ENCODE assay signal across 8 cellular contexts in the genomic region with DNA sequence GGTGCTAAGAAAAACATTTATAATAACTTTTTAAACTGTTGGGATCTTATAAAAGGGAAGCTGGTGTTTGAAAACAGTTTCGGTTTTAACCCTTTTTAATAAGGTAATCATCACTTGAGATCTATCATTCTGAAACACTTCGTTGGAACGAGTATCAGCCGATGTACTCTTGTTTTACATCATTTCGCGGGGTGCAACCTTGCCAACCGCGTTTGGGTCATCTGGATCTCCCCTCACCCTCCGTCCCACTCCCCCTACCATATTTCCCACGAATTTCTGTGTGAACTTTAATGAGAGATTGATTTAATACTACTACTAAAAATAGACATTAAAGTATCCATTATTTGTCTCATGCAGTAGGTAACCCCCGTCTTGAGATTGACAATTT. TPM values are rescaled to one million over a fixed set of nuclear protein-coding genes. Genes with fewer than 3 reads are reported as not detected.
DNase-seq lines count a peak whose midpoint lies in the region.

No MANE protein-coding gene starts in this region.

- peak overlapping the region; percentile 83 for H3K27ac ChIP-seq in layer of hippocampus (ENCODE audit: low read depth, low read length)

- H3K4me1 Mint-ChIP-seq in activated naive CD8-positive, alpha-beta T cell treated with anti-CD3 and anti-CD28 coated beads for 36 hours = peaks cover 53% of the 10 kb centered on the region
- peaks cover 74% of the 10 kb centered on the region for H3K4me1 Mint-ChIP-seq in stimulated activated naive CD8-positive, alpha-beta T cell treated with anti-CD3 and anti-CD28 coated beads, Interleukin-15, Interleukin-2, amounts not matched to agents 100 ng/mL and 50 ng/mL, for 24 hours (ENCODE audit: low read depth)

- H3K9me3 Mint-ChIP-seq in activated naive CD8-positive, alpha-beta T cell treated with anti-CD3 and anti-CD28 coated beads for 36 hours = peaks cover 2% of the 10 kb centered on the region
- H3K9me3 Mint-ChIP-seq in stimulated activated naive CD8-positive, alpha-beta T cell treated with anti-CD3 and anti-CD28 coated beads, Interleukin-15, Interleukin-2, amounts not matched to agents 100 ng/mL and 50 ng/mL, for 24 hours = no peaks in the 10 kb centered on the region

- in situ Hi-C loops in G401 (cut with HindIII; ENCODE audit: low sequenced_read_pairs) = no loop called here

- H3K27ac Mint-ChIP-seq in activated naive CD8-positive, alpha-beta T cell treated with anti-CD3 and anti-CD28 coated beads for 36 hours = peak overlapping the region; percentile 99
- H3K27ac Mint-ChIP-seq in stimulated activated naive CD8-positive, alpha-beta T cell treated with anti-CD3 and anti-CD28 coated beads, Interleukin-15, Interleukin-2, amounts not matched to agents 100 ng/mL and 50 ng/mL, for 24 hours = peak overlapping the region; percentile 99

- peaks cover 4% of the 10 kb centered on the region for H3K27me3 Mint-ChIP-seq in activated naive CD8-positive, alpha-beta T cell treated with anti-CD3 and anti-CD28 coated beads for 36 hours
- H3K27me3 Mint-ChIP-seq in stimulated activated naive CD8-positive, alpha-beta T cell treated with anti-CD3 and anti-CD28 coated beads, Interleukin-15, Interleukin-2, amounts not matched to agents 100 ng/mL and 50 ng/mL, for 24 hours = no peaks in the 10 kb centered on the region

- peak; percentile 35 for DNase-seq in GF-D8 (lab: John Stamatoyannopoulos, UW)
- peak; percentile 34 for DNase-seq in M059J (ENCODE audit: low read depth)
- peak; percentile 43 for DNase-seq in activated naive CD8-positive, alpha-beta T cell treated with anti-CD3 and anti-CD28 coated beads for 36 hours
- no peak for DNase-seq in GM03348 (ENCODE audit: low spot score)
- no peak for DNase-seq in iPS-NIHi11 (ENCODE audit: low spot score)
- DNase-seq in G401 (ENCODE audit: low spot score) = no peak

- H3K4me3 Mint-ChIP-seq in activated naive CD8-positive, alpha-beta T cell treated with anti-CD3 and anti-CD28 coated beads for 36 hours = peak overlapping the region; percentile 97
- H3K4me3 Mint-ChIP-seq in stimulated activated naive CD8-positive, alpha-beta T cell treated with anti-CD3 and anti-CD28 coated beads, Interleukin-15, Interleukin-2, amounts not matched to agents 100 ng/mL and 50 ng/mL, for 24 hours = peak overlapping the region; percentile 94

- peaks cover 48% of the 10 kb centered on the region for H3K36me3 Mint-ChIP-seq in activated naive CD8-positive, alpha-beta T cell treated with anti-CD3 and anti-CD28 coated beads for 36 hours
- peaks cover 54% of the 10 kb centered on the region for H3K36me3 Mint-ChIP-seq in stimulated activated naive CD8-positive, alpha-beta T cell treated with anti-CD3 and anti-CD28 coated beads, Interleukin-15, Interleukin-2, amounts not matched to agents 100 ng/mL and 50 ng/mL, for 24 hours (ENCODE audit: low read depth)

- no peaks in the 10 kb centered on the region for H3K27me3 ChIP-seq in layer of hippocampus (ENCODE audit: control insufficient read depth, insufficient read depth, low read length)

RNA-seq across cellular contexts. Expression of a gene that starts 1.3 kb away (rescaled TPM):
- total RNA-seq in M059J (2014; rRNA removed; shearing (Covaris generic)) = 43.4 and 55.0 TPM in 2 replicates
- total RNA-seq in activated naive CD8-positive, alpha-beta T cell treated with anti-CD3 and anti-CD28 coated beads for 36 hours = 10 to 100 TPM; 71.9 to 81.8 TPM
- 42.5 and 60.0 TPM in 2 replicates for total RNA-seq in G401 (2014; rRNA removed; shearing (Covaris generic))

Comparison
In these comparisons a context has a peak if more than half of its experiments do, and no peak if none do; other contexts are left out.
1. DNase-seq: peak in GF-D8 (single experiment), M059J (single experiment) and activated naive CD8-positive, alpha-beta T cell treated with anti-CD3 and anti-CD28 coated beads for 36 hours (single experiment); none in GM03348 (single experiment), iPS-NIHi11 (single experiment) and G401 (single experiment).